ENCODE assay signal across 7 cellular contexts in the genomic region with DNA sequence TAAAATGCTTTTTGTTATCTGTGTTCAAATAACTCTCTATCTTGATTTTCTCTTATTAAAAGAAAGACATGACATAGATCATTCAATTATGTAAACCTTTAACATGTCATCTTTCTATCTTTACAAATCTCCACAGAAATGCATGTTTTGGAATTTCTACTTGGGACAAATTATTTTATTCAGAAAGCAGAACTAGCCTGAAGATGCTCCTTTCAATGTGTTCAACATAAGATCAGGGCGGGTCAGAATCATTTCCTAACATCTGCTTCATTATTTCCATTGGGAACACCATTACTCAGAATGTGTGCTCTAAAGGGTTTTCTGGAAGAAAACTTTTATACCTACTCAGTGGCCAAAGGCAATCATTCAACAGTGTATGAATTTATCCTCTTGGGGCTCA. TPM values are rescaled to one million over a fixed set of nuclear protein-coding genes. Genes with fewer than 3 reads are reported as not detected.
"Had no signal": no experiment of that assay in that cellular context is flagged by ENCODE, and none has a peak within 500 bp of the region (broad histone marks: within the 10 kb centered on the region; RNA-seq: fewer than 3 reads in every experiment).

OR5AL1 (plus strand) TSS at position 301 of the 400 bp plus-strand sequence.

- ATAC-seq: HepG2, K562 had no signal

- H3K27ac ChIP-seq: HL-60 had no signal

- H3K4me3 ChIP-seq: K562 had no signal

- DNase-seq: IMR-90, KBM-7, KG1 had no signal

RNA-seq across cellular contexts. Expression of gene OR5AL1, which starts in this region (rescaled TPM):
- polyA plus RNA-seq: HepG2, IgD-negative memory B cell, IMR-90, K562 had no signal
